ENCODE assay signal across 11 cellular contexts in the genomic region with DNA sequence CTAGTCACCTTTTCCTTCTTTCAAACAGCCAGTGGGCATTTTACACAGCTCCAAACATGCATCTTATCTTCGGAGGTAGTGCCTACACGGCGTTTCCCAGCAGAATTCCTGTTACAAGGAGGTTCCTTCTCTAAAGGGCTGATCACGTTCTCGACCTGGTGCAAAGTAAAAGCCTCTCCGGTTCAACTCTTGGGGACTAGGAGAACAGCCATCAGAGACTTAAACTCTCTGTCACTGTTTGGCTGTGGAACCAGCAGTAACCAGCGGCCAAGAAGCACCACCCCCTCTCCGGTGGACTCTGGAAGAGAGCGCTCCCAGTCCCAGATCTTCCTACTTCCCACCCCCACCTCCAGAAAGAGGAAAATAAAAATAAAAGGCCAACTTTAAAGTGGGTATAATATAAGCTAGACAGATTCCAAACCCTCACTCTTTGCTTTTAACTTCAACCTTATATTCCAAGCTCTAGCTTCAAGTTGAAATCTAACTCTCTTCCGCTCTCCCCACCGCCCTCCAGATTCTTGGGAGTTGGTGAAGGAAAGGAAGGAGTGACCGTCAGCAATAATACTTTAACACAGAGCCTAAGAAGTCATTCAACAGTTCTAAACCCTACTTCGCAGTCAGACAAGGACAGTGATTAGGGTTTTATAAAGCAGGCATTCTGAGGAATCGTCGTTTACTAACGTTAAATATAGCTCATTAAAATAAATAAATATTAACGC. TPM values are rescaled to one million over a fixed set of nuclear protein-coding genes. Genes with fewer than 3 reads are reported as not detected.
DNase-seq lines count a peak whose midpoint lies in the region; ATAC-seq lines count a peak whose summit lies in the region.
"Had no signal": no experiment of that assay in that cellular context is flagged by ENCODE, and none has a peak within 500 bp of the region (broad histone marks: within the 10 kb centered on the region; RNA-seq: fewer than 3 reads in every experiment).

No MANE protein-coding gene starts in this region.

- DNase-seq in caudate nucleus (lab: John Stamatoyannopoulos, UW) = peak in 13 of 61 donors; percentile 3 to 58 (median 17)
- DNase-seq in renal cortical epithelial cell (ENCODE audit: low read depth) = peak; percentile 9
- no peak for DNase-seq in NCI-H2107 treated with DMSO at 0.1 percent for 48 hours (lab: John Stamatoyannopoulos, UW; ENCODE audit: unreplicated experiment)
- no peak for DNase-seq in kidney glomerular epithelial cell (lab: John Stamatoyannopoulos, UW)
- DNase-seq: stimulated activated CD4-positive, alpha-beta T cell treated with anti-CD3 and anti-CD28 coated beads, Interleukin-12 subunit alpha, Interleukin-12 subunit beta, amount 100 ng/mL, for 4 hours had no signal

- no peak for ATAC-seq in HG03432 (IDR thresholded peaks at IDR 0.05; ENCODE audit: unreplicated experiment)
- no peak for ATAC-seq in HG02623 (IDR thresholded peaks at IDR 0.05; ENCODE audit: unreplicated experiment)

- H3K9me3 ChIP-seq in HUES6 (ENCODE audit: control insufficient read depth, insufficient read depth, low read depth, low read length) (no peaks in the 10 kb centered on the region), iPS-20b (ENCODE audit: insufficient read depth, low read depth, low read length) (no peaks in the 10 kb centered on the region)

- no peak overlapping the region for H3K9ac ChIP-seq in HUES6 (ENCODE audit: low read length)
- no peak overlapping the region for H3K9ac ChIP-seq in iPS-20b (ENCODE audit: low read depth, low read length)

- peaks cover 65% of the 10 kb centered on the region for H3K27me3 ChIP-seq in HUES6 (ENCODE audit: control insufficient read depth, insufficient read depth, low read length)
- H3K27me3 ChIP-seq in iPS-20b (ENCODE audit: insufficient read depth, low read length) = peaks cover 62% of the 10 kb centered on the region

- peaks cover 14% of the 10 kb centered on the region for H3K4me1 ChIP-seq in HUES6 (ENCODE audit: control insufficient read depth, insufficient read depth, low read length)
- peaks cover 13% of the 10 kb centered on the region; the same call in 1 of the 2 replicates for H3K4me1 ChIP-seq in iPS-20b (ENCODE audit: insufficient read depth, low read length)

- H3K36me3 ChIP-seq in HUES6 (ENCODE audit: control insufficient read depth, insufficient read depth, low read length) (no peaks in the 10 kb centered on the region), iPS-20b (ENCODE audit: insufficient read depth, low read depth, low read length) (no peaks in the 10 kb centered on the region)

- H3K27ac ChIP-seq in HUES6 (ENCODE audit: low read depth, low read length) = no peak overlapping the region
- peak overlapping the region; percentile 31 for H3K27ac ChIP-seq in caudate nucleus (ENCODE audit: low read depth, low read length)
- H3K27ac ChIP-seq in iPS-20b (ENCODE audit: low read length) = no peak overlapping the region

- H3K4me3 ChIP-seq in HUES6 (ENCODE audit: low read depth, low read length) = peak overlapping the region; percentile 66
- peak overlapping the region; percentile 71 for H3K4me3 ChIP-seq in iPS-20b (ENCODE audit: low read length)

RNA-seq across cellular contexts. Expression of a gene that starts 2.9 kb away (rescaled TPM):
- 0.10 TPM in 1 of 2 replicates, not detected in the other for total RNA-seq in renal cortical epithelial cell
- total RNA-seq: liver, M059J had no signal
